ENCODE assay signal across 16 cellular contexts in the genomic region with DNA sequence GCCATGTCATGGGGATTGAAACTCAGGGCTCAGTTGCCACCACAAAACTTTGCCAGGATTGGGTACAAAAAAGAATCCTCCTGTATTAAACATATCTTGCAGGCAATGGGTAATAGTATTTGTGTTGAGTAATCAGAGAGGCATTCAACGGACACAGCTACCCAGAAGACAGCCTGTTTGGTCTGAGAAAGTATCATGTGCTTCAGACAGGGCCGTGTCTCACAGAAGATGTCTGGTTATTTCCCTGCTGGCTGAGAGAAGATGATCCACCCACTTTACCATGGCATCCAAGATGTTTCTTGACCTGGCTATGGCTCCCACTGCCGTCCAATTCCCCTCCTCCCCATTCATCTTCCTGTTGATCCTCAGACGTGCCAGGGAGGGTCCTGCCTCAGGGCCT.
DNase-seq lines count a peak whose midpoint lies in the region; ATAC-seq and TF ChIP-seq lines count a peak whose summit lies in the region.
"Had no signal": no experiment of that assay in that cellular context is flagged by ENCODE, and none has a peak within 500 bp of the region (broad histone marks: within the 10 kb centered on the region; RNA-seq: fewer than 3 reads in every experiment).

No MANE protein-coding gene starts in this region.

- ATAC-seq in GM18868 (IDR thresholded peaks at IDR 0.05; ENCODE audit: unreplicated experiment) (no peak), HG03045 (IDR thresholded peaks at IDR 0.05; ENCODE audit: unreplicated experiment) (no peak)
- ATAC-seq: GM23338, HepG2 had no signal

- TF ChIP-seq CTCF in choroid plexus epithelial cell (conservative IDR thresholded peaks at IDR 0.05; ENCODE audit: low read depth, low read length): no peak

- DNase-seq in AG08395 (ENCODE audit: low spot score) (peak; percentile 25), EL (peak; percentile 16), RPMI7951 (ENCODE audit: low read depth) (peak; percentile 3), choroid plexus epithelial cell (ENCODE audit: low read depth) (peak; percentile 60), NCI-H510A (lab: John Stamatoyannopoulos, UW) (no peak)
- DNase-seq in stimulated activated CD4-positive, alpha-beta T cell treated with anti-CD3 and anti-CD28 coated beads, Interleukin-1b, Interleukin-23, amount 100 ng/mL, for 48 hours: no peak
- DNase-seq: 8988T; BE2C; CD4-positive, alpha-beta memory T cell; DMS79; GF-D8; H7 had no signal

- no peak overlapping the region for H3K4me3 ChIP-seq in choroid plexus epithelial cell (ENCODE audit: low read depth, low read length)
- H3K4me3 ChIP-seq: GM23338 had no signal

Comparison
In these comparisons a context has a peak if more than half of its experiments do, and no peak if none do; other contexts are left out.
1. DNase-seq: peak in AG08395 (single experiment), EL (single experiment), RPMI7951 (single experiment) and choroid plexus epithelial cell (single experiment); none in stimulated activated CD4-positive, alpha-beta T cell treated with anti-CD3 and anti-CD28 coated beads, Interleukin-1b, Interleukin-23, amount 100 ng/mL, for 48 hours (single experiment) and NCI-H510A (single experiment).